ENCODE assay signal across 8 cellular contexts in genomic region chr20:64038252-64038578, GRCh38. TPM values are rescaled to one million over a fixed set of nuclear protein-coding genes. Genes with fewer than 3 reads are reported as not detected.
DNase-seq lines count a peak whose midpoint lies in the region; ATAC-seq and TF ChIP-seq lines count a peak whose summit lies in the region.

No MANE protein-coding gene starts in this region.

- DNase-seq in NCI-H2196 (lab: John Stamatoyannopoulos, UW; ENCODE audit: unreplicated experiment) (peak; percentile 38), NCI-H2196 treated with DMSO at 0.1 percent for 48 hours (lab: John Stamatoyannopoulos, UW; ENCODE audit: unreplicated experiment) (no peak), SK-N-MC (ENCODE audit: low read depth, low spot score) (no peak), epidermal melanocyte (ENCODE audit: insufficient read length, low spot score) (no peak), omental fat pad (ENCODE audit: low spot score) (no peak)

- H3K9ac ChIP-seq in SK-N-MC (ENCODE audit: insufficient read length) (no peak overlapping the region), liver (ENCODE audit: low read depth in 1 of 2, low read length in 2 of 2) (no peak overlapping the region)

- H3K36me3 ChIP-seq in SK-N-MC (ENCODE audit: insufficient read depth, low read length) (no peaks in the 10 kb centered on the region), liver (ENCODE audit: control insufficient read depth in 4 of 4, insufficient read depth in 3 of 4, low read depth in 1 of 4, low read length in 3 of 4) (peaks cover 0 to 11% (median 5%) of the 10 kb centered on the region in 4 donors)

- H3K27ac ChIP-seq in SK-N-MC (no peak overlapping the region), liver (ENCODE audit: low read depth in 1 of 2, low read length in 2 of 2) (peak overlapping the region in 1 of 2 donors; percentile 66)

- peak; percentile 38 for ATAC-seq in HG02642 (IDR thresholded peaks at IDR 0.05; ENCODE audit: poor library complexity, unreplicated experiment)
- no peak for ATAC-seq in HG03565 (IDR thresholded peaks at IDR 0.05; ENCODE audit: unreplicated experiment)
- ATAC-seq in omental fat pad (ENCODE audit: low FRiP score): no peak

- TF ChIP-seq CTCF in liver (IDR thresholded peaks at IDR 0.05; ENCODE audit: low read depth, low read length, missing input control): no peak
- TF ChIP-seq CTCF in omental fat pad (IDR thresholded peaks at IDR 0.05): no peak

- no peaks in the 10 kb centered on the region for H3K9me3 ChIP-seq in SK-N-MC (ENCODE audit: low read depth, low read length)
- H3K9me3 ChIP-seq in liver (ENCODE audit: control insufficient read depth in 4 of 4, low read length in 3 of 4): no peaks in the 10 kb centered on the region

- H3K27me3 ChIP-seq in liver (ENCODE audit: control insufficient read depth in 4 of 4, insufficient read depth in 4 of 4, low read length in 3 of 4): peaks cover 0 to 3% (median 2%) of the 10 kb centered on the region in 4 donors

- whole genome bisulfite sequencing in liver: 2% methylated on average over 31 of the region's 31 CpGs

- peak overlapping the region; percentile 79 for H3K4me3 ChIP-seq in SK-N-MC
- H3K4me3 ChIP-seq in liver (ENCODE audit: low read depth in 1 of 3, low read length in 3 of 3): peak overlapping the region in 2 of 3 donors; percentile 58 to 61

- TF ChIP-seq RAD21 in liver (IDR thresholded peaks at IDR 0.05): no peak

- peaks cover 7 to 26% (median 11%) of the 10 kb centered on the region in 4 donors for H3K4me1 ChIP-seq in liver (ENCODE audit: control insufficient read depth in 4 of 4, insufficient read depth in 4 of 4, low read length in 3 of 4)

TF ChIP-seq in liver, 16 proteins besides CTCF, POLR2A, EP300 and RAD21:
- TF ChIP-seq ZBTB33 (IDR thresholded peaks at IDR 0.05): no peak
- TF ChIP-seq HNF4A (conservative IDR thresholded peaks at IDR 0.05): no peak
- TF ChIP-seq REST (IDR thresholded peaks at IDR 0.05): no peak
- no peak for TF ChIP-seq TAF1 (conservative IDR thresholded peaks at IDR 0.05)
- TF ChIP-seq JUND (IDR thresholded peaks at IDR 0.05): no peak

RNA-seq across cellular contexts. Expression of gene C20orf204, which starts 2.2 kb away (rescaled TPM):
- total RNA-seq in liver (under 1 TPM; 0.14 to 0.59 TPM), omental fat pad (1 to 10 TPM in 1 of 4 donors, under 1 TPM in 3; 0.37 to 6.5 (median 0.68) TPM)
- under 1 TPM; 0.07 to 0.10 TPM for polyA plus RNA-seq in liver

RNA-seq across cellular contexts. Expression of gene SOX18, which starts 11.2 kb away (rescaled TPM):
- total RNA-seq in liver (1 to 10 TPM; 2.1 to 3.1 TPM), omental fat pad (10 to 100 TPM in 1 of 4 donors, 1 to 10 TPM in 3; 2.9 to 16.7 (median 7.7) TPM)
- polyA plus RNA-seq in liver: 1 to 10 TPM; 1.1 to 5.8 TPM

RNA-seq across cellular contexts. Expression of gene TCEA2, which starts 24.8 kb away (rescaled TPM):
- 1 to 10 TPM; 4.6 to 6.4 TPM for total RNA-seq in liver
- 10 to 100 TPM; 17.2 to 22.6 TPM for polyA plus RNA-seq in liver
- total RNA-seq in omental fat pad: 10 to 100 TPM; 20.5 to 34.8 (median 23.4) TPM

RNA-seq across cellular contexts. Expression of gene RGS19, which starts 41.1 kb away (rescaled TPM):
- total RNA-seq in liver: 10 to 100 TPM in 1 of 2 donors, 1 to 10 TPM in 1; 6.7 to 12.9 TPM
- 1 to 10 TPM; 4.9 to 5.9 TPM for polyA plus RNA-seq in liver
- 10 to 100 TPM; 14.0 to 45.1 (median 29.3) TPM for total RNA-seq in omental fat pad

RNA-seq across cellular contexts. Expression of gene OPRL1, which starts 41.7 kb away (rescaled TPM):
- total RNA-seq in liver: under 1 TPM; 0.42 to 0.79 TPM
- under 1 TPM; 0.04 to 0.28 TPM for polyA plus RNA-seq in liver
- total RNA-seq in omental fat pad: 1 to 10 TPM in 3 of 4 donors, under 1 TPM in 1; 0.96 to 4.4 (median 1.4) TPM
